ENCODE assay signal across 10 cellular contexts in the genomic region with DNA sequence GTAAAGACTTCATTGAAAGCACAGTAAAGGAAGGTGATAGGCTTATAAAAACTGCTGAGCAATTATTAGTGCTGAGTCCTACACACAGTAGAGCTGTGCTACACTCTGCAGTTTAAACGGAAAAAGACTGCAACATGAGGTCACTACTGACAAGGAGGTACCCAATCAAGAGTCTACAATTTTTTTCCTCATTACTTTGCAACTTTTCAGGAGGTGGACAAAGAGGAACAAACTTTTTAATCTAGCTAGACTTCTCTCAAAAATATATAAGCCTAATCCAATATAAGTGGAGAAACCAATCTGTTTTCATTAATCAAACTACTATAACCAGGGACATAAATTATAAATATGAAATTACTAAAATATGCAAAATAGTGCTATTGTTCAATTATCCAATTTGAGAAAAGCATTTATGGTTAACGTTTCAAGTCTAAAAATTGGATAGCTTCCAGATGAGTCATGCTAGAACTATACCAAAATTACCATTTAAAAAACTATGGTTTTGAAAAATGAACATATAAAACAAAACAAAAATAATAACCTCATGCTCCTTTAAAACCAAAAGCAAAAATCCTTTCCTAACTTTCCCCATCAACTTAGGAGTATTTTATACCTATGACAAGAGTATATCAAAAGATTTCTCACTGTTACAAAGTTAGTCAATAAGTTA. TPM values are rescaled to one million over a fixed set of nuclear protein-coding genes. Genes with fewer than 3 reads are reported as not detected.
A peak's percentile ranks its signal among the peaks of the same experiment; 100 is the strongest.
DNase-seq lines count a peak whose midpoint lies in the region; ATAC-seq and TF ChIP-seq lines count a peak whose summit lies in the region.
"Had no signal": no experiment of that assay in that cellular context is flagged by ENCODE, and none has a peak within 500 bp of the region (broad histone marks: within the 10 kb centered on the region; RNA-seq: fewer than 3 reads in every experiment).

No MANE protein-coding gene starts in this region.

- H3K4me1 ChIP-seq in thyroid gland = peaks cover 5 to 7% of the 10 kb centered on the region in 2 donors

- H3K9me3 ChIP-seq in thyroid gland = no peaks in the 10 kb centered on the region

- WGBS in thyroid gland, 2 donors = 44 to 48% methylated on average over 2 of the region's 2 CpGs

- no peaks in the 10 kb centered on the region for H3K9me3 Mint-ChIP-seq in central memory CD8-positive, alpha-beta T cell
- H3K9me3 Mint-ChIP-seq in mesothelial cell of epicardium = peaks cover 12% of the 10 kb centered on the region

- TF ChIP-seq CTCF in mesothelial cell of epicardium (IDR thresholded peaks at IDR 0.05; ENCODE audit: unreplicated experiment) (no peak), thyroid gland (IDR thresholded peaks at IDR 0.05) (no peak), coronary artery (IDR thresholded peaks at IDR 0.05) (no peak)

- DNase-seq in DMS 273 treated with DMSO at 0.1 percent for 48 hours (lab: John Stamatoyannopoulos, UW) = peak; percentile 25
- peak; percentile 12 for DNase-seq in NCI-H446 treated with DMSO at 0.1 percent for 48 hours (lab: John Stamatoyannopoulos, UW)
- DNase-seq in central memory CD8-positive, alpha-beta T cell (ENCODE audit: low spot score in 2 of 2) = no peak
- no peak for DNase-seq in mesothelial cell of epicardium (ENCODE audit: low spot score in 2 of 2, unreplicated experiment in 2 of 2)
- DNase-seq in thyroid gland = no peak
- DNase-seq in posterior vena cava (ENCODE audit: low spot score) = no peak
- no peak for DNase-seq in coronary artery (ENCODE audit: low spot score)
- DNase-seq: activated CD8-positive, alpha-beta memory T cell treated with anti-CD3 and anti-CD28 coated beads, Interleukin-2, amount 10 ng/mL, durations not matched to agents 7 days and 5 days; stimulated activated CD4-positive, alpha-beta T cell treated with anti-CD3 and anti-CD28 coated beads, Interleukin-4, amount 100 ng/mL, for 4 hours had no signal

- peak overlapping the region; percentile 8 for H3K27ac Mint-ChIP-seq in central memory CD8-positive, alpha-beta T cell (ENCODE audit: low read depth)
- peak overlapping the region; percentile 92 for H3K27ac Mint-ChIP-seq in mesothelial cell of epicardium
- H3K27ac Mint-ChIP-seq: activated CD8-positive, alpha-beta memory T cell treated with anti-CD3 and anti-CD28 coated beads, Interleukin-2, amount 10 ng/mL, durations not matched to agents 7 days and 5 days had no signal

- H3K27me3 ChIP-seq in thyroid gland = no peaks in the 10 kb centered on the region

- no peaks in the 10 kb centered on the region for H3K36me3 ChIP-seq in thyroid gland

- H3K4me3 Mint-ChIP-seq in central memory CD8-positive, alpha-beta T cell = no peak overlapping the region
- H3K4me3 Mint-ChIP-seq in mesothelial cell of epicardium = no peak overlapping the region
- H3K4me3 Mint-ChIP-seq: activated CD8-positive, alpha-beta memory T cell treated with anti-CD3 and anti-CD28 coated beads, Interleukin-2, amount 10 ng/mL, durations not matched to agents 7 days and 5 days had no signal

- no peak for ATAC-seq in central memory CD8-positive, alpha-beta T cell (replicated peaks; ENCODE audit: extremely low read depth, poor library complexity, severe bottlenecking)
- ATAC-seq in HG03520 (IDR thresholded peaks at IDR 0.05; ENCODE audit: unreplicated experiment) = no peak
- ATAC-seq: activated CD8-positive, alpha-beta memory T cell treated with anti-CD3 and anti-CD28 coated beads, Interleukin-2, amount 10 ng/mL, durations not matched to agents 7 days and 5 days had no signal

- H3K27ac ChIP-seq in thyroid gland = no peak overlapping the region
- H3K27ac ChIP-seq in coronary artery = no peak overlapping the region

- TF ChIP-seq POLR2A in thyroid gland (IDR thresholded peaks at IDR 0.05) = no peak

- H3K27me3 Mint-ChIP-seq in central memory CD8-positive, alpha-beta T cell = no peaks in the 10 kb centered on the region
- no peaks in the 10 kb centered on the region for H3K27me3 Mint-ChIP-seq in mesothelial cell of epicardium (ENCODE audit: low read depth)
- H3K27me3 Mint-ChIP-seq: activated CD8-positive, alpha-beta memory T cell treated with anti-CD3 and anti-CD28 coated beads, Interleukin-2, amount 10 ng/mL, durations not matched to agents 7 days and 5 days had no signal

- peaks cover 41% of the 10 kb centered on the region for H3K4me1 Mint-ChIP-seq in central memory CD8-positive, alpha-beta T cell
- peaks cover 28% of the 10 kb centered on the region for H3K4me1 Mint-ChIP-seq in mesothelial cell of epicardium

- H3K4me3 ChIP-seq in thyroid gland (replicated peaks in 1 of 3) = no peak overlapping the region
- no peak overlapping the region for H3K4me3 ChIP-seq in coronary artery

- intact Hi-C loops in thyroid gland (cut with DNase I) (no loop called here), posterior vena cava (cut with DNase I) (no loop called here)

- H3K36me3 Mint-ChIP-seq in central memory CD8-positive, alpha-beta T cell (ENCODE audit: insufficient read depth) = peaks cover 13% of the 10 kb centered on the region
- peaks cover 24% of the 10 kb centered on the region for H3K36me3 Mint-ChIP-seq in mesothelial cell of epicardium

RNA-seq across cellular contexts. Expression of gene FAM13B, which starts 37.7 kb away (rescaled TPM):
- 52.5 to 57.9 TPM (median 56.4 TPM) in 3 replicates for total RNA-seq in mesothelial cell of epicardium
- 10 to 100 TPM; 40.1 to 72.0 (median 49.5) TPM for total RNA-seq in thyroid gland
- total RNA-seq in posterior vena cava = 10 to 100 TPM; 70.3 to 70.9 TPM

Comparison
In these comparisons a context has a peak if more than half of its experiments do, and no peak if none do; other contexts are left out.
1. DNase-seq: peak in DMS 273 treated with DMSO at 0.1 percent for 48 hours (single experiment) and NCI-H446 treated with DMSO at 0.1 percent for 48 hours (single experiment); none in central memory CD8-positive, alpha-beta T cell (0 of 2), mesothelial cell of epicardium (0 of 2), thyroid gland (0 of 2), posterior vena cava (single experiment) and coronary artery (single experiment).